23 cellular contexts compared by ENCODE assay signal in genomic region chr6:45949256-45949655, GRCh38.
DNase-seq lines count a peak whose midpoint lies in the region; ATAC-seq and TF ChIP-seq lines count a peak whose summit lies in the region.
"Had no signal": no experiment of that assay in that cellular context is flagged by ENCODE, and none has a peak within 500 bp of the region (broad histone marks: within the 10 kb centered on the region; RNA-seq: fewer than 3 reads in every experiment).

No MANE protein-coding gene starts in this region.

- peaks cover 0 to 65% of the 10 kb centered on the region in 2 donors for H3K36me3 ChIP-seq in psoas muscle (ENCODE audit: insufficient read depth in 1 of 2, low read depth in 1 of 2)
- H3K36me3 ChIP-seq: right lobe of liver had no signal

- H3K27me3 ChIP-seq in psoas muscle (ENCODE audit: insufficient read depth in 3 of 3, low read length in 2 of 3): no peaks in the 10 kb centered on the region
- H3K27me3 ChIP-seq: Peyer's patch, right lobe of liver had no signal

- H3K9me3 ChIP-seq in psoas muscle: no peaks in the 10 kb centered on the region
- H3K9me3 ChIP-seq: Peyer's patch, right lobe of liver had no signal

- peak; percentile 7 for DNase-seq in HPDE6-E6E7 (ENCODE audit: extremely low spot score)
- DNase-seq in SW480 (ENCODE audit: low spot score): peak; percentile 16
- peak; percentile 52 for DNase-seq in kidney glomerular epithelial cell (lab: John Stamatoyannopoulos, UW)
- DNase-seq in psoas muscle: no peak
- no peak for DNase-seq in GM10266 (ENCODE audit: extremely low spot score)
- DNase-seq in nucleus accumbens (lab: John Stamatoyannopoulos, UW): no peak
- DNase-seq in NCI-H1105 (lab: John Stamatoyannopoulos, UW): no peak
- no peak for DNase-seq in dedifferentiated amniotic fluid mesenchymal stem cell (ENCODE audit: extremely low spot score)
- DNase-seq: activated CD8-positive, alpha-beta memory T cell treated with anti-CD3 and anti-CD28 coated beads, Interleukin-2, amount 50 U/mL, for 4 hours; activated naive CD4-positive, alpha-beta T cell treated with anti-CD3 and anti-CD28 coated beads, Interleukin-2, amount 50 U/mL, for 16 hours; aorta; HCEC 1CT; NCI-H1048; NCI-H187; NCI-H526 treated with DMSO at 0.1 percent for 48 hours; Peyer's patch; right lobe of liver; SIG-M5; stimulated activated CD4-positive, alpha-beta T cell treated with anti-CD3 and anti-CD28 coated beads, Interleukin-4, amount 100 ng/mL, for 24 hours; substantia nigra had no signal

- WGBS in psoas muscle, 3 donors: 17 to 34% (median 32%) methylated on average over 7 of the region's 7 CpGs

- ATAC-seq in psoas muscle: peak; percentile 66 to 78 (median 74)
- ATAC-seq: right lobe of liver; stimulated activated memory B cell treated with anti-CD40 and anti-IgM and Interleukin-4, amounts not matched to agents 10 μg/mL and 1 μg/mL and 100 μg/mL, for 72 hours; WTC11 had no signal

- intact Hi-C loops in psoas muscle (cut with DNase I): loop anchor here in 1 of 2 donors (5.0 kb wide), 1 partner anchor 63 kb away; no protein-coding TSS in a partner anchor

- H3K4me1 ChIP-seq in psoas muscle: peaks cover 78% of the 10 kb centered on the region
- H3K4me1 ChIP-seq: parathyroid adenoma, right lobe of liver had no signal

- peak overlapping the region; percentile 12 for H3K4me3 ChIP-seq in psoas muscle
- H3K4me3 ChIP-seq: Peyer's patch, right lobe of liver had no signal

- TF ChIP-seq CTCF in psoas muscle (IDR thresholded peaks at IDR 0.05) (no peak), GM10266 (IDR thresholded peaks at IDR 0.05; ENCODE audit: control insufficient read depth, insufficient read depth, low read depth, missing control alignments) (no peak)

- peak overlapping the region; percentile 70 for H3K27ac ChIP-seq in psoas muscle
- H3K27ac ChIP-seq: parathyroid adenoma, Peyer's patch, right lobe of liver had no signal

Comparison
In these comparisons a context has a peak if more than half of its experiments do, and no peak if none do; other contexts are left out.
1. DNase-seq: peak in HPDE6-E6E7 (single experiment), SW480 (single experiment) and kidney glomerular epithelial cell (single experiment); none in psoas muscle (0 of 2), GM10266 (single experiment), nucleus accumbens (0 of 56), NCI-H1105 (single experiment) and dedifferentiated amniotic fluid mesenchymal stem cell (single experiment).